ENCODE assay signal across 8 cellular contexts in genomic region chr12:113299619-113300237, GRCh38. TPM values are rescaled to one million over a fixed set of nuclear protein-coding genes. Genes with fewer than 3 reads are reported as not detected.
DNase-seq lines count a peak whose midpoint lies in the region; ATAC-seq and TF ChIP-seq lines count a peak whose summit lies in the region.

No MANE protein-coding gene starts in this region.

- no peaks in the 10 kb centered on the region for H3K9me3 ChIP-seq in CD8-positive, alpha-beta T cell (ENCODE audit: low read length)
- no peaks in the 10 kb centered on the region for H3K9me3 ChIP-seq in mucosa of stomach (ENCODE audit: control insufficient read depth, low read length)

- H3K27ac Mint-ChIP-seq in CD8-positive, alpha-beta T cell: peak overlapping the region; percentile 37

- peaks cover 66% of the 10 kb centered on the region for H3K36me3 Mint-ChIP-seq in CD8-positive, alpha-beta T cell

- intact Hi-C loops in CD8-positive, alpha-beta T cell (cut with DNase I, micrococcal nuclease): no loop called here

- no peaks in the 10 kb centered on the region for H3K27me3 Mint-ChIP-seq in CD8-positive, alpha-beta T cell (ENCODE audit: low read depth)

- POLR2A ChIA-PET in CD8-positive, alpha-beta T cell (lab: Charles Lee): no interaction called here

- H3K27ac ChIP-seq in CD8-positive, alpha-beta T cell (ENCODE audit: low read depth, low read length): no peak overlapping the region
- H3K27ac ChIP-seq in epithelial cell of prostate: peak overlapping the region; percentile 67

- H3K9me3 Mint-ChIP-seq in CD8-positive, alpha-beta T cell: no peaks in the 10 kb centered on the region

- no peak for DNase-seq in CD8-positive, alpha-beta T cell
- DNase-seq in NCI-H2196 treated with DMSO at 0.1 percent for 48 hours (lab: John Stamatoyannopoulos, UW; ENCODE audit: unreplicated experiment) (peak; percentile 13), epithelial cell of prostate (ENCODE audit: low read depth, low spot score) (peak; percentile 60)
- DNase-seq in stimulated activated CD4-positive, alpha-beta T cell treated with anti-CD3 and anti-CD28 coated beads, Interleukin-15, amount 100 ng/mL, for 24 hours: no peak

- H3K36me3 ChIP-seq in CD8-positive, alpha-beta T cell (ENCODE audit: insufficient read depth, low read length): peaks cover 10% of the 10 kb centered on the region
- peaks cover 5% of the 10 kb centered on the region for H3K36me3 ChIP-seq in mucosa of stomach (ENCODE audit: control insufficient read depth, insufficient read depth, low read length)

- no peak overlapping the region for H3K4me3 Mint-ChIP-seq in CD8-positive, alpha-beta T cell

- peak overlapping the region; percentile 22 for H3K9ac ChIP-seq in mucosa of stomach (ENCODE audit: low read length)

- CTCF ChIA-PET in CD8-positive, alpha-beta T cell (lab: Charles Lee): interaction anchor here (1.7 kb wide), 1 partner anchor 12 kb away, joined by 5 read pairs; no protein-coding TSS in a partner anchor

- H3K4me3 ChIP-seq in CD8-positive, alpha-beta T cell (ENCODE audit: low read depth, low read length): no peak overlapping the region
- no peak overlapping the region for H3K4me3 ChIP-seq in mucosa of stomach (ENCODE audit: low read length)

- no peak for TF ChIP-seq CTCF in CD8-positive, alpha-beta T cell (IDR thresholded peaks at IDR 0.05)

- H3K27me3 ChIP-seq in CD8-positive, alpha-beta T cell (ENCODE audit: insufficient read depth, low read length): no peaks in the 10 kb centered on the region
- no peaks in the 10 kb centered on the region for H3K27me3 ChIP-seq in mucosa of stomach (ENCODE audit: control insufficient read depth, insufficient read depth, low read length)

- peaks cover 7% of the 10 kb centered on the region for H3K4me1 ChIP-seq in CD8-positive, alpha-beta T cell (ENCODE audit: insufficient read depth, low read length)
- H3K4me1 ChIP-seq in mucosa of stomach (ENCODE audit: control insufficient read depth, insufficient read depth, low read length): peaks cover 13% of the 10 kb centered on the region

- peaks cover 14% of the 10 kb centered on the region for H3K4me1 Mint-ChIP-seq in CD8-positive, alpha-beta T cell (ENCODE audit: low read depth)

- ATAC-seq in CD8-positive, alpha-beta T cell: no peak
- ATAC-seq in HG02623 (IDR thresholded peaks at IDR 0.05; ENCODE audit: unreplicated experiment): no peak
- no peak for ATAC-seq in HG03108 (IDR thresholded peaks at IDR 0.05; ENCODE audit: unreplicated experiment)
- ATAC-seq in HG03095 (IDR thresholded peaks at IDR 0.05; ENCODE audit: unreplicated experiment): no peak

RNA-seq across cellular contexts. Expression of gene SLC8B1, which starts 35.2 kb away (rescaled TPM):
- 10 to 100 TPM; 67.3 to 72.8 TPM for total RNA-seq in CD8-positive, alpha-beta T cell

RNA-seq across cellular contexts. Expression of gene PLBD2, which starts 58.7 kb away (rescaled TPM):
- total RNA-seq in CD8-positive, alpha-beta T cell: 1 to 10 TPM; 9.2 to 9.9 TPM

Comparison
In these comparisons a context has a peak if more than half of its experiments do, and no peak if none do; other contexts are left out.
1. DNase-seq: peak in NCI-H2196 treated with DMSO at 0.1 percent for 48 hours (single experiment) and epithelial cell of prostate (single experiment); none in CD8-positive, alpha-beta T cell (0 of 7) and stimulated activated CD4-positive, alpha-beta T cell treated with anti-CD3 and anti-CD28 coated beads, Interleukin-15, amount 100 ng/mL, for 24 hours (single experiment).